ENCODE assay signal across 8 cellular contexts in the genomic region with DNA sequence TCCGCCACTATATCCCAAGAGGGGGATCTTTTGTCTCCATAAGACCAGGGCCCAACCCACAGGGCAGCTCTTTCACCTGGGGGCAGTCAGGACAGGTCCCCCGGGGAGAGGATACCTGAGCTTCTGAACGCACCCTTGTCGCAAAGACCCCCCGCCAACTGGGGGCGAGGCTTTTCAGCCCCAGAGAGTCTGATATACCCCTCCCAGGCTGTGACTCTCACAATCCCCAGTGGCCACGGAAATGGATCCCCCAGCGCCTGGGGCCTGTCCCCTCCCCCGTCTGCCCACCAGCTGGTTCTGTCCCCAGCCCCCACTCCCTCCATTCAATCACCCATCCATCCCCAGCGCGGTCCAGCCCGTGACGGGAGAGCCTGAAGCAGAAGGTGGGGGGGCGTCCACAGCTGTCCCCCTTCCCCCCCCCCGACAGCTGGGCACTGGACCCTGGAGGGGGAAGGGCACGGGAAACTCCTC. TPM values are rescaled to one million over a fixed set of nuclear protein-coding genes. Genes with fewer than 3 reads are reported as not detected.
DNase-seq lines count a peak whose midpoint lies in the region; ATAC-seq and TF ChIP-seq lines count a peak whose summit lies in the region.

No MANE protein-coding gene starts in this region.

- no peaks in the 10 kb centered on the region for H3K9me3 Mint-ChIP-seq in activated T-helper 1 cell treated with anti-CD3 and anti-CD28 coated beads, Interleukin-12 subunit alpha, Interleukin-12 subunit beta, Interleukin-2, Interleukin-4 antibody, amounts not matched to agents 30 ng/mL and 10 ng/mL and 1 ng/mL, durations not matched to agents 14 hours and 24 hours and 36 hours

- H3K4me3 ChIP-seq in GM12875 (ENCODE audit: low read depth, low read length) (peak overlapping the region; percentile 59), right cardiac atrium (ENCODE audit: low read length) (peak overlapping the region; percentile 99), gastrocnemius medialis (peak overlapping the region; percentile 67 to 79 (median 76))

- no peak overlapping the region for H3K27ac Mint-ChIP-seq in activated T-helper 1 cell treated with anti-CD3 and anti-CD28 coated beads, Interleukin-12 subunit alpha, Interleukin-12 subunit beta, Interleukin-2, Interleukin-4 antibody, amounts not matched to agents 30 ng/mL and 10 ng/mL and 1 ng/mL, durations not matched to agents 14 hours and 24 hours and 36 hours

- DNase-seq in activated T-helper 1 cell treated with anti-CD3 and anti-CD28 coated beads, Interleukin-12 subunit alpha, Interleukin-12 subunit beta, Interleukin-2, Interleukin-4 antibody, amounts not matched to agents 30 ng/mL and 10 ng/mL and 1 ng/mL, durations not matched to agents 14 hours and 24 hours and 36 hours (ENCODE audit: low spot score) = no peak
- DNase-seq in right cardiac atrium = peak in 1 of 3 donors; percentile 76
- DNase-seq in gastrocnemius medialis = no peak
- DNase-seq in UCSD-AML1 (lab: John Stamatoyannopoulos, UW; ENCODE audit: unreplicated experiment) = no peak
- DNase-seq in AG08396 (ENCODE audit: low spot score) = no peak
- no peak for DNase-seq in DMS53 treated with DMSO at 0.1 percent for 48 hours (lab: John Stamatoyannopoulos, UW; ENCODE audit: unreplicated experiment)
- no peak for DNase-seq in MV-4-11 (lab: John Stamatoyannopoulos, UW)

- H3K27me3 ChIP-seq in right cardiac atrium (ENCODE audit: control insufficient read depth, insufficient read depth) = no peaks in the 10 kb centered on the region
- H3K27me3 ChIP-seq in gastrocnemius medialis = peaks cover 11 to 20% (median 20%) of the 10 kb centered on the region in 3 donors

- H3K36me3 Mint-ChIP-seq in activated T-helper 1 cell treated with anti-CD3 and anti-CD28 coated beads, Interleukin-12 subunit alpha, Interleukin-12 subunit beta, Interleukin-2, Interleukin-4 antibody, amounts not matched to agents 30 ng/mL and 10 ng/mL and 1 ng/mL, durations not matched to agents 14 hours and 24 hours and 36 hours (ENCODE audit: low read depth) = no peaks in the 10 kb centered on the region

- peak overlapping the region; percentile 15 for H3K4me3 Mint-ChIP-seq in activated T-helper 1 cell treated with anti-CD3 and anti-CD28 coated beads, Interleukin-12 subunit alpha, Interleukin-12 subunit beta, Interleukin-2, Interleukin-4 antibody, amounts not matched to agents 30 ng/mL and 10 ng/mL and 1 ng/mL, durations not matched to agents 14 hours and 24 hours and 36 hours

- WGBS in right cardiac atrium = 18% methylated on average over 16 of the region's 16 CpGs

- no peaks in the 10 kb centered on the region for H3K9me3 ChIP-seq in right cardiac atrium (ENCODE audit: control insufficient read depth, low read length)
- H3K9me3 ChIP-seq in gastrocnemius medialis = no peaks in the 10 kb centered on the region

- no peak for TF ChIP-seq POLR2A in gastrocnemius medialis (IDR thresholded peaks at IDR 0.05)

- H3K27me3 Mint-ChIP-seq in activated T-helper 1 cell treated with anti-CD3 and anti-CD28 coated beads, Interleukin-12 subunit alpha, Interleukin-12 subunit beta, Interleukin-2, Interleukin-4 antibody, amounts not matched to agents 30 ng/mL and 10 ng/mL and 1 ng/mL, durations not matched to agents 14 hours and 24 hours and 36 hours (ENCODE audit: insufficient read depth) = peaks cover 41% of the 10 kb centered on the region

- TF ChIP-seq CTCF in GM12875 (IDR thresholded peaks at IDR 0.05; ENCODE audit: borderline replicate concordance, insufficient read depth, low read depth, low read length) = no peak
- TF ChIP-seq CTCF in gastrocnemius medialis (IDR thresholded peaks at IDR 0.05 in 4 of 5, conservative IDR thresholded peaks at IDR 0.05 in 1 of 5) = no peak

- H3K27ac ChIP-seq in right cardiac atrium (ENCODE audit: low read length) = peak overlapping the region; percentile 85
- peak overlapping the region; percentile 78 to 88 (median 82) for H3K27ac ChIP-seq in gastrocnemius medialis

- intact Hi-C loops in activated T-helper 1 cell treated with anti-CD3 and anti-CD28 coated beads, Interleukin-12 subunit alpha, Interleukin-12 subunit beta, Interleukin-2, Interleukin-4 antibody, amounts not matched to agents 30 ng/mL and 10 ng/mL and 1 ng/mL, durations not matched to agents 14 hours and 24 hours and 36 hours (cut with micrococcal nuclease) = no loop called here
- intact Hi-C loops in right cardiac atrium (cut with DNase I) = no loop called here
- intact Hi-C loops in gastrocnemius medialis (cut with DNase I; ENCODE audit: low total_unique reads) = no loop called here

- in situ Hi-C loops in gastrocnemius medialis (cut with MboI; ENCODE audit: low sequenced_read_pairs in 4 of 4) = no loop called here

- no peaks in the 10 kb centered on the region for H3K36me3 ChIP-seq in gastrocnemius medialis

- H3K4me1 ChIP-seq in right cardiac atrium (ENCODE audit: control insufficient read depth, insufficient read depth, low read length) = peaks cover 3% of the 10 kb centered on the region
- H3K4me1 ChIP-seq in gastrocnemius medialis = no peaks in the 10 kb centered on the region

- no peaks in the 10 kb centered on the region for H3K4me1 Mint-ChIP-seq in activated T-helper 1 cell treated with anti-CD3 and anti-CD28 coated beads, Interleukin-12 subunit alpha, Interleukin-12 subunit beta, Interleukin-2, Interleukin-4 antibody, amounts not matched to agents 30 ng/mL and 10 ng/mL and 1 ng/mL, durations not matched to agents 14 hours and 24 hours and 36 hours (ENCODE audit: low read depth)

- ATAC-seq in right cardiac atrium (peak in 1 of 2 donors; percentile 18), gastrocnemius medialis (no peak)

RNA-seq across cellular contexts. Expression of a gene that starts 0.9 kb away (rescaled TPM):
- 1.1 and 1.2 TPM in 2 replicates for total RNA-seq in activated T-helper 1 cell treated with anti-CD3 and anti-CD28 coated beads, Interleukin-12 subunit alpha, Interleukin-12 subunit beta, Interleukin-2, Interleukin-4 antibody, amounts not matched to agents 30 ng/mL and 10 ng/mL and 1 ng/mL, durations not matched to agents 14 hours and 24 hours and 36 hours
- total RNA-seq in right cardiac atrium = 10 to 100 TPM; 35.0 to 68.5 (median 36.3) TPM
- polyA plus RNA-seq in right cardiac atrium = 23.8 TPM
- 1 to 10 TPM; 4.7 to 9.6 (median 5.8) TPM for total RNA-seq in gastrocnemius medialis

RNA-seq across cellular contexts. Expression of a gene that starts 22.0 kb away (rescaled TPM):
- total RNA-seq in activated T-helper 1 cell treated with anti-CD3 and anti-CD28 coated beads, Interleukin-12 subunit alpha, Interleukin-12 subunit beta, Interleukin-2, Interleukin-4 antibody, amounts not matched to agents 30 ng/mL and 10 ng/mL and 1 ng/mL, durations not matched to agents 14 hours and 24 hours and 36 hours = not detected in 2 replicates
- under 1 TPM in 3 of 4 donors, not detected in 1; 0.47 to 0.84 (median 0.51) TPM for total RNA-seq in right cardiac atrium
- polyA plus RNA-seq in right cardiac atrium = 4.8 TPM
- total RNA-seq in gastrocnemius medialis = under 1 TPM in 1 of 4 donors, not detected in 3; 0.47 TPM

RNA-seq across cellular contexts. Expression of a gene that starts 34.5 kb away (rescaled TPM):
- total RNA-seq in activated T-helper 1 cell treated with anti-CD3 and anti-CD28 coated beads, Interleukin-12 subunit alpha, Interleukin-12 subunit beta, Interleukin-2, Interleukin-4 antibody, amounts not matched to agents 30 ng/mL and 10 ng/mL and 1 ng/mL, durations not matched to agents 14 hours and 24 hours and 36 hours = not detected in 2 replicates
- total RNA-seq in right cardiac atrium (not detected), gastrocnemius medialis (not detected)
- polyA plus RNA-seq in right cardiac atrium = not detected
